In the genomic region with DNA sequence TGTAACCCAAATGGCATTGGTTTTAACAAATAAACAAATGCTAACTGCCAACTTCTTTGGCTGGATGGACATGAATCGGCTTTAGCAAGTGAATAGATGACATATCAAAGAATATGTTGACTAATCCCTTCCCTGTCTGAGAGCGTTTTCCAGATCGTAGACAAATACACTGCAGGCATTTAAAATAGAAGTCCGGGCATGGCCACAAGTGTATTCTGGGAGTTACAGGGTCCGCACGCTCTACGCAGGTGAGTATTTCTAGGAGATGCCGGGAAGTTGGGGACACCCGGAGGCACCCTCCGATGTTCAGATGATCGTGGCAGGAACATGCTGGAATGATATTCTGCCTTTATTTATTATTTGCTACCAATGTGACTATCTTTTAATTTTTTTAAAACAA, we compare ENCODE assay signal across 16 cellular contexts. TPM values are rescaled to one million over a fixed set of nuclear protein-coding genes. Genes with fewer than 3 reads are reported as not detected.
DNase-seq lines count a peak whose midpoint lies in the region; ATAC-seq and TF ChIP-seq lines count a peak whose summit lies in the region.
"Had no signal": no experiment of that assay in that cellular context is flagged by ENCODE, and none has a peak within 500 bp of the region (broad histone marks: within the 10 kb centered on the region; RNA-seq: fewer than 3 reads in every experiment).

No MANE protein-coding gene starts in this region.

- H3K9me3 ChIP-seq in Karpas-422 (ENCODE audit: low read length) (no peaks in the 10 kb centered on the region), stomach (peaks cover 0 to 23% (median 3%) of the 10 kb centered on the region in 4 donors)

- no peaks in the 10 kb centered on the region for H4K20me1 ChIP-seq in Karpas-422 (ENCODE audit: insufficient read depth, low read depth, low read length)
- H4K20me1 ChIP-seq: BLaER1 had no signal

- no peak overlapping the region for H2AFZ ChIP-seq in Karpas-422 (ENCODE audit: low read length)
- H2AFZ ChIP-seq: GM23338 had no signal

- H3K27me3 ChIP-seq in Karpas-422 (ENCODE audit: low read length): no peaks in the 10 kb centered on the region
- H3K27me3 ChIP-seq in layer of hippocampus (ENCODE audit: control insufficient read depth, insufficient read depth, low read length): no peaks in the 10 kb centered on the region
- H3K27me3 ChIP-seq in stomach: peaks cover 0 to 12% (median 0%) of the 10 kb centered on the region in 3 donors
- H3K27me3 ChIP-seq: BLaER1 had no signal

- peak; percentile 74 for DNase-seq in Karpas-422
- peak; percentile 4 for DNase-seq in stomach
- no peak for DNase-seq in RKO (ENCODE audit: low spot score)
- DNase-seq in NCI-H524 treated with DMSO at 0.1 percent for 48 hours (lab: John Stamatoyannopoulos, UW): no peak
- no peak for DNase-seq in left cardiac atrium
- DNase-seq: 8988T; CD4-positive, alpha-beta memory T cell; DMS79 treated with DMSO at 0.1 percent for 48 hours; GF-D8; H7 had no signal

- TF ChIP-seq CTCF in stomach (IDR thresholded peaks at IDR 0.05): no peak

- 79 to 81% (median 80%) methylated on average over 11 of the region's 11 CpGs for WGBS in stomach, 5 donors

- H3K36me3 ChIP-seq in Karpas-422 (ENCODE audit: insufficient read depth, low read length) (peaks cover 3% of the 10 kb centered on the region; the same call in 1 of the 2 replicates), stomach (no peaks in the 10 kb centered on the region)
- H3K36me3 ChIP-seq: BLaER1 had no signal

- peak overlapping the region; percentile 36 for H3K4me3 ChIP-seq in Karpas-422 (ENCODE audit: low read length)
- no peak overlapping the region for H3K4me3 ChIP-seq in stomach
- H3K4me3 ChIP-seq: BLaER1, GM23338 had no signal

- intact Hi-C loops in stomach (cut with DNase I; ENCODE audit: low total_unique reads): no loop called here
- intact Hi-C loops in left cardiac atrium (cut with DNase I): no loop called here

- peak overlapping the region; percentile 99 for H3K27ac ChIP-seq in Karpas-422 (ENCODE audit: low read length)
- peak overlapping the region; percentile 39 for H3K27ac ChIP-seq in cingulate gyrus (ENCODE audit: low read depth, low read length)
- H3K27ac ChIP-seq in layer of hippocampus (ENCODE audit: low read depth, low read length): peak overlapping the region; percentile 23
- no peak overlapping the region for H3K27ac ChIP-seq in stomach
- H3K27ac ChIP-seq: BLaER1 had no signal

- peak overlapping the region; percentile 71 for H3K9ac ChIP-seq in Karpas-422 (ENCODE audit: low read length)
- H3K9ac ChIP-seq: BLaER1 had no signal

- H3K4me2 ChIP-seq in Karpas-422 (ENCODE audit: low read depth, low read length, poor library complexity, severe bottlenecking): peak overlapping the region; percentile 73
- H3K4me2 ChIP-seq: BLaER1, GM23338 had no signal

- TF ChIP-seq POLR2A in stomach (IDR thresholded peaks at IDR 0.05): no peak

- H3K9me2 ChIP-seq in Karpas-422 (replicated peaks; ENCODE audit: insufficient read depth, low read length): no peaks in the 10 kb centered on the region

- no peak for ATAC-seq in left cardiac atrium
- ATAC-seq: GM23338 had no signal

- TF ChIP-seq EP300 in stomach (IDR thresholded peaks at IDR 0.05): no peak

- peaks cover 72% of the 10 kb centered on the region for H3K4me1 ChIP-seq in Karpas-422 (ENCODE audit: low read length)
- no peaks in the 10 kb centered on the region for H3K4me1 ChIP-seq in stomach
- H3K4me1 ChIP-seq: BLaER1 had no signal

- H3K79me2 ChIP-seq in Karpas-422 (ENCODE audit: low read length): no peaks in the 10 kb centered on the region

RNA-seq across cellular contexts. Expression of a gene that starts 53.2 kb away (rescaled TPM):
- total RNA-seq in Karpas-422 (2014; rRNA removed; shearing (Covaris generic); ENCODE audit: low replicate concordance): 7.0 and 11.6 TPM in 2 replicates
- total RNA-seq in stomach (10 to 100 TPM in 1 of 5 donors, 1 to 10 TPM in 2, under 1 TPM in 1, not detected in 1; 0.58 to 13.4 (median 3.8) TPM), left cardiac atrium (1 to 10 TPM; 1.2 TPM)
- polyA plus RNA-seq in stomach: 1 to 10 TPM in 1 of 3 donors, under 1 TPM in 2; 0.44 to 1.1 (median 0.53) TPM
- polyA plus RNA-seq: AG04450; CD14-positive monocyte; CD4-positive, alpha-beta memory T cell; GM23338 had no signal

Comparison
In these comparisons a context has a peak if more than half of its experiments do, and no peak if none do; other contexts are left out.
1. DNase-seq: peak in Karpas-422 (single experiment) and stomach (single experiment); none in RKO (single experiment), NCI-H524 treated with DMSO at 0.1 percent for 48 hours (single experiment) and left cardiac atrium (single experiment).
2. H3K27ac ChIP-seq: peak in Karpas-422 (single experiment), cingulate gyrus (single experiment) and layer of hippocampus (single experiment); none in stomach (0 of 5).